Comparison of ENCODE assay signal across 9 cellular contexts in the genomic region with DNA sequence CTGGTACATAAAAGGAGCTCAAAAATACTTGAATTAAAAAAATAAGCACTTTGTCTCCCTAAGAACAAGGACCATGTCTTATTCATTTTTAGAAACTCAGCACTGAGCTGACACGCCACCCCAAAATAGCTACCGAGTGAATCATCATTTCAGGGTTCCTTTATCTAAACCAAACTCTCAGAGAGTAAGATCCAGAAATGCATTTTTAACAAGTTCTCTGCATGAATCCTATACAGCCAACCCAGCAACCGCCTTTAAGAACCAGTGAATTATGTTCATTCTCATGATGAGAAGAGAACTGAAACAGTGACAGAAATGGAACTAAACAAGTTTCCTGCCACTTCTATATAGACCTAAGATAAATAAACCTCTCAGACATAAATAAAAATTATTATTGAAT. TPM values are rescaled to one million over a fixed set of nuclear protein-coding genes. Genes with fewer than 3 reads are reported as not detected.
A peak's percentile ranks its signal among the peaks of the same experiment; 100 is the strongest.
DNase-seq lines count a peak whose midpoint lies in the region; ATAC-seq and TF ChIP-seq lines count a peak whose summit lies in the region.
"Had no signal": no experiment of that assay in that cellular context is flagged by ENCODE, and none has a peak within 500 bp of the region (broad histone marks: within the 10 kb centered on the region; RNA-seq: fewer than 3 reads in every experiment).

No MANE protein-coding gene starts in this region.

- POLR2A ChIA-PET in GM10248 (lab: Yijun Ruan, JAX) = interaction anchor here (0.9 to 1.5 kb wide), 2 partner anchors 9 kb away, joined by 3 read pairs; partner anchors contain the start of gene C16orf87

- CTCF ChIA-PET in GM10248 (lab: Yijun Ruan, JAX) = interaction anchor here (0.8 to 1.7 kb wide), 5 partner anchors 9 to 148 kb away, joined by 3 to 7 read pairs (median 4); no protein-coding TSS in a partner anchor

- ATAC-seq in GM19397 (IDR thresholded peaks at IDR 0.05; ENCODE audit: unreplicated experiment) (peak; percentile 75), HG03196 (IDR thresholded peaks at IDR 0.05; ENCODE audit: unreplicated experiment) (peak; percentile 81), esophagus mucosa (no peak), GM23338 (no peak)

- H3K27ac ChIP-seq in left ventricle myocardium inferior (replicated peaks) = no peak overlapping the region
- H3K27ac ChIP-seq in GM23338 (ENCODE audit: low read depth) = no peak overlapping the region
- H3K27ac ChIP-seq: skin epidermis had no signal

- no peak overlapping the region for H3K27ac Mint-ChIP-seq in GM23338

- H3K9me3 ChIP-seq in left ventricle myocardium inferior (replicated peaks) = no peaks in the 10 kb centered on the region

- no peaks in the 10 kb centered on the region for H3K9me3 Mint-ChIP-seq in GM23338

- H3F3A ChIP-seq in GM23338 (replicated peaks; ENCODE audit: low read depth) = no peaks in the 10 kb centered on the region

- peaks cover 4% of the 10 kb centered on the region; the same call in 2 of the 3 replicates for H3K36me3 Mint-ChIP-seq in GM23338 (ENCODE audit: low read depth)

- no peak overlapping the region for H2AFZ ChIP-seq in GM23338

- H3K79me2 ChIP-seq in GM23338 (replicated peaks; ENCODE audit: insufficient read depth) = peaks cover 100% of the 10 kb centered on the region

- H3K4me3 ChIP-seq in left ventricle myocardium inferior = no peak overlapping the region
- H3K4me3 ChIP-seq in GM23338 = no peak overlapping the region
- H3K4me3 ChIP-seq: skin epidermis had no signal

- peaks cover 15% of the 10 kb centered on the region for H3K4me1 Mint-ChIP-seq in GM23338

- H3K27me3 ChIP-seq in left ventricle myocardium inferior (ENCODE audit: low read depth) (no peaks in the 10 kb centered on the region), GM23338 (ENCODE audit: insufficient read depth) (no peaks in the 10 kb centered on the region)

- H3K4me3 Mint-ChIP-seq in GM23338 = no peak overlapping the region

- no peaks in the 10 kb centered on the region for H3K27me3 Mint-ChIP-seq in GM23338 (ENCODE audit: insufficient read depth, low read depth, poor library complexity)

- peaks cover 9% of the 10 kb centered on the region for H4K20me1 ChIP-seq in GM23338 (replicated peaks; ENCODE audit: insufficient read depth)

- no peaks in the 10 kb centered on the region for H3K36me3 ChIP-seq in left ventricle myocardium inferior
- H3K36me3 ChIP-seq in GM23338 (ENCODE audit: insufficient read depth) = no peaks in the 10 kb centered on the region

- intact Hi-C loops in left ventricle myocardium inferior (cut with micrococcal nuclease) = no loop called here

- no peak for TF ChIP-seq CTCF in GM10248 (IDR thresholded peaks at IDR 0.05; ENCODE audit: control extremely low read depth, extremely low read depth, low read depth, missing control alignments)
- no peak for TF ChIP-seq CTCF in left ventricle myocardium inferior (IDR thresholded peaks at IDR 0.05; ENCODE audit: borderline replicate concordance)
- no peak for TF ChIP-seq CTCF in GM23338 (conservative IDR thresholded peaks at IDR 0.05; ENCODE audit: low read depth in 2 of 2)

- no peak overlapping the region for H3K4me2 ChIP-seq in GM23338

- DNase-seq in GM10248 (ENCODE audit: extremely low spot score) (peak; percentile 42), dedifferentiated amniotic fluid mesenchymal stem cell (ENCODE audit: extremely low spot score) (peak; percentile 25), OCI-M2 (lab: John Stamatoyannopoulos, UW; ENCODE audit: unreplicated experiment) (no peak), left ventricle myocardium inferior (no peak), GM23338 (ENCODE audit: low spot score) (no peak)

- H3K9me2 ChIP-seq in GM23338 (ENCODE audit: insufficient read depth) = no peaks in the 10 kb centered on the region

- H3K4me1 ChIP-seq in left ventricle myocardium inferior (peaks cover 5% of the 10 kb centered on the region), GM23338 (ENCODE audit: insufficient read depth) (peaks cover 18% of the 10 kb centered on the region)

TF ChIP-seq in GM23338, 12 proteins besides CTCF, POLR2A, EP300 and RAD21 (continues in another document):
- TF ChIP-seq ZNF331 (CRISPR knock-in tag; IDR thresholded peaks at IDR 0.05; ENCODE audit: low read depth) = no peak
- TF ChIP-seq NANOG (IDR thresholded peaks at IDR 0.05; ENCODE audit: borderline replicate concordance) = no peak
- TF ChIP-seq REST (IDR thresholded peaks at IDR 0.05; ENCODE audit: unreplicated experiment) = no peak
- TF ChIP-seq STAT1 (IDR thresholded peaks at IDR 0.05; ENCODE audit: unreplicated experiment) = no peak
- TF ChIP-seq, protein P1, sequence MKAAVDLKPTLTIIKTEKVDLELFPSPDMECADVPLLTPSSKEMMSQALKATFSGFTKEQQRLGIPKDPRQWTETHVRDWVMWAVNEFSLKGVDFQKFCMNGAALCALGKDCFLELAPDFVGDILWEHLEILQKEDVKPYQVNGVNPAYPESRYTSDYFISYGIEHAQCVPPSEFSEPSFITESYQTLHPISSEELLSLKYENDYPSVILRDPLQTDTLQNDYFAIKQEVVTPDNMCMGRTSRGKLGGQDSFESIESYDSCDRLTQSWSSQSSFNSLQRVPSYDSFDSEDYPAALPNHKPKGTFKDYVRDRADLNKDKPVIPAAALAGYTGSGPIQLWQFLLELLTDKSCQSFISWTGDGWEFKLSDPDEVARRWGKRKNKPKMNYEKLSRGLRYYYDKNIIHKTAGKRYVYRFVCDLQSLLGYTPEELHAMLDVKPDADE (IDR thresholded peaks at IDR 0.05) = no peak
- no peak for TF ChIP-seq ZNF114 (CRISPR knock-in tag; IDR thresholded peaks at IDR 0.05)
- TF ChIP-seq POLR2AphosphoS5 (IDR thresholded peaks at IDR 0.05; ENCODE audit: low read depth) = no peak
- no peak for TF ChIP-seq JUNB (IDR thresholded peaks at IDR 0.05; ENCODE audit: unreplicated experiment)

RNA-seq across cellular contexts. Expression of gene C16orf87, which starts 8.7 kb away (rescaled TPM):
- total RNA-seq in left ventricle myocardium inferior (12.5 TPM), esophagus mucosa (5.9 TPM)
- 23.4 and 32.1 TPM in 2 replicates for total RNA-seq in GM23338 (2014; rRNA removed; shearing (Covaris generic))
- polyA plus RNA-seq in GM23338 (2016; fragmentation: Nextera tagmentation; extraction: Ambion mirVana) = 40.2 and 46.0 TPM in 2 replicates

Comparison
In these comparisons a context has a peak if more than half of its experiments do, and no peak if none do; other contexts are left out.
1. DNase-seq: peak in GM10248 (single experiment) and dedifferentiated amniotic fluid mesenchymal stem cell (single experiment); none in OCI-M2 (single experiment), left ventricle myocardium inferior (single experiment) and GM23338 (single experiment).
2. ATAC-seq: peak in GM19397 (single experiment) and HG03196 (single experiment); none in esophagus mucosa (single experiment) and GM23338 (single experiment).